20 cellular contexts compared by ENCODE assay signal in the genomic region with DNA sequence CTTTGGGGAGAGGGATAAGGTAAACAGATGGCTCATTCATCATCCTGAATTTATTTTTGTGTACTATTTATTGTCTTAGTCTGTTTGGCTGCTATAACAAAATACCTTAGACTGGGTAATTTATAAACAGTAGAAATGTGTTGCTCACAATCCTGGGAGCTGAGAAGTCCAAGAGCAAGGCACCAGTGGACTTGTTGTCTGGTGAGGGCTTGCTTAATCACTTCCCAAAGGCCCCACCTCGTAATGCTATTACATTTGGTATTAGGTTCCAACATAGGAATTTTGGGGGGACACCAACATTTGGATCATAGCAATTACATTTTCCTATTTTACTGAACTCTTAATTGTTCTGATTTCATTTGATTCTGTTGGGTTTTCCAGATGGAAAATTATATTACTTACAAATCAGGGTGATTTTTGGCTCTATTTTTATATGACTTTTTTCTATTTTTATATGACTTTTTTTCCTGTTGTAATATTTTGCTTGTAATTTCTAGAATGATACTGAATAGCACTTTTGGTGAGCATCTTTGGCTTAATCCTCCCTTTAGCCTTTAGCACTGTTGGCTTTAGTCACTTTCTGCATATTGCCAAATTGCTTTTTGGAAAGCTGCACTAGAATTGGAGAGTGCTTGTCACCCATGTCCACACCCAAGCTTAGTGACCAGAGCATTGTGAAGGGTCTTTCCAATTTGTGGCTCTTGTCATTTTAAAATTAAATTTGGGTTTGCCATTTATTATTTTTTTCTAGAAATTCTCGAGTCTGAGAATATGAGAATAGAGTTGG.
"Had no signal": no experiment of that assay in that cellular context is flagged by ENCODE, and none has a peak within 500 bp of the region (broad histone marks: within the 10 kb centered on the region; RNA-seq: fewer than 3 reads in every experiment).

No MANE protein-coding gene starts in this region.

- ATAC-seq: foreskin keratinocyte, left colon, lower lobe of right lung had no signal

- H3K9ac ChIP-seq: parathyroid adenoma had no signal

- H3K27me3 Mint-ChIP-seq: dendritic cell treated with granulocyte-macrophage colony-stimulating factor and Interleukin-4, amounts not matched to agents 40 ng/mL and 50 ng/mL, for 4 days; type B pancreatic cell had no signal

- H3K9me3 ChIP-seq: esophagus squamous epithelium, lower lobe of right lung, prostate gland, suprapubic skin, thyroid gland, uterus had no signal

- H3K9me3 Mint-ChIP-seq: dendritic cell treated with granulocyte-macrophage colony-stimulating factor and Interleukin-4, amounts not matched to agents 40 ng/mL and 50 ng/mL, for 4 days; nephron; type B pancreatic cell had no signal

- DNase-seq: esophagus squamous epithelium; foreskin keratinocyte; kidney; left colon; lower lobe of right lung; mesenchymal stem cell; midbrain; small intestine; stimulated activated CD4-positive, alpha-beta T cell treated with anti-CD3 and anti-CD28 coated beads, Interleukin-12 subunit alpha, Interleukin-12 subunit beta, amount 100 ng/mL, for 4 hours; stimulated activated naive CD4-positive, alpha-beta T cell treated with Interleukin-2 at 50 U/mL for 16 hours; thyroid gland; uterus had no signal

- H3K27ac ChIP-seq: esophagus squamous epithelium, foreskin keratinocyte, hepatocyte, lower lobe of right lung, parathyroid adenoma, prostate gland, suprapubic skin, thyroid gland had no signal

- H3K4me3 Mint-ChIP-seq: dendritic cell treated with granulocyte-macrophage colony-stimulating factor and Interleukin-4, amounts not matched to agents 40 ng/mL and 50 ng/mL, for 4 days; nephron; type B pancreatic cell had no signal

- H3K4me1 Mint-ChIP-seq: nephron had no signal

- H3K4me3 ChIP-seq: esophagus squamous epithelium, hepatocyte, lower lobe of right lung, prostate gland, suprapubic skin, thyroid gland, uterus had no signal

- H3K27me3 ChIP-seq: esophagus squamous epithelium, foreskin keratinocyte, hepatocyte, suprapubic skin, thyroid gland, uterus had no signal

- H3K36me3 ChIP-seq: lower lobe of right lung, prostate gland, suprapubic skin, thyroid gland, uterus had no signal

- H3K27ac Mint-ChIP-seq: dendritic cell treated with granulocyte-macrophage colony-stimulating factor and Interleukin-4, amounts not matched to agents 40 ng/mL and 50 ng/mL, for 4 days; nephron; type B pancreatic cell had no signal

- FAIRE-seq: colon, kidney, small intestine had no signal

- H3K4me1 ChIP-seq: foreskin keratinocyte, parathyroid adenoma, prostate gland had no signal
